26 cellular contexts compared by ENCODE assay signal in the genomic region with DNA sequence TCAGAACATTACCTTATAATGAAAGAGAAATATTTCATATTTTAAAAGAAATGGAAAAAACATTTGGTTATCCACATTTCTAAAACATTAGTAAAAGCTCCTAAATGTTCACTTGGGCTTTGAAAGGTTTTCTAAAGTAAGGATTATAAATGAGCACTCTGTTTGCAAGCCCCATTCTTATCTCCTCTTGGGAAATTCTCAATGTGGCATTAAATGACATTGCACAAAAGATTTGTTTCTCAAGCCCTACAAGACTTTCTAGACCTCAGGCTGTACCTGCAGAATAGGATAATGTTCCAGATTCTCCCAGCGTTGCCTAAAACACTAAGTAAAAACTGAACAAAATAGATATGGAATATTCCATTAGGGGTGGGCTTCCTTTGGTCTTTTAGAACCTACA.
A peak's percentile ranks its signal among the peaks of the same experiment; 100 is the strongest.
DNase-seq lines count a peak whose midpoint lies in the region; ATAC-seq, FAIRE-seq and TF ChIP-seq lines count a peak whose summit lies in the region.
"Had no signal": no experiment of that assay in that cellular context is flagged by ENCODE, and none has a peak within 500 bp of the region (broad histone marks: within the 10 kb centered on the region; RNA-seq: fewer than 3 reads in every experiment).

No MANE protein-coding gene starts in this region.

- no peak for TF ChIP-seq CTCF in pancreas (IDR thresholded peaks at IDR 0.05)

- peak; percentile 76 to 89 (median 85) for ATAC-seq in pancreas
- ATAC-seq: GM12878 had no signal

- no peak for FAIRE-seq in pancreas (lab: Jason Lieb, UNC)
- FAIRE-seq: A204.1, GM12878, GM12892, GM18507 had no signal

- intact Hi-C loops in pancreas (cut with DNase I) (no loop called here), posterior cingulate gyrus (cut with DNase I) (no loop called here)

- no peak overlapping the region for H3K4me3 ChIP-seq in SJCRH30
- H3K4me3 ChIP-seq in pancreas = no peak overlapping the region
- H3K4me3 ChIP-seq: BLaER1, GM12878 had no signal

- 9 to 12% methylated on average over 1 of the region's 1 CpG for WGBS in pancreas, 2 donors

- DNase-seq in SJCRH30 (no peak), amniotic epithelial cell (ENCODE audit: low read depth) (peak; percentile 6), pancreas (no peak), mesenteric fat pad (ENCODE audit: low spot score) (no peak), posterior cingulate gyrus (no peak), amniotic stem cell (lab: John Stamatoyannopoulos, UW) (no peak)
- DNase-seq: 8988T; ACHN; BE2C; C1 segment of cervical spinal cord; CD4-positive, alpha-beta memory T cell; CD4-positive, CD25-positive, alpha-beta regulatory T cell; CD8-positive, alpha-beta memory T cell; COR-L47; DMS 273 treated with DMSO at 0.1 percent for 48 hours; DMS153; DMS53; DMS79; DND-41; EL; GDM1 had no signal

- peak overlapping the region; percentile 36; the same call in 1 of the 2 replicates for H3K27ac ChIP-seq in SJCRH30
- H3K27ac ChIP-seq in pancreas = no peak overlapping the region
- H3K27ac ChIP-seq: BLaER1 had no signal

- H3K9me3 ChIP-seq in SJCRH30 (replicated peaks) (no peaks in the 10 kb centered on the region), pancreas (no peaks in the 10 kb centered on the region)
- H3K9me3 ChIP-seq: BE2C had no signal

- H3K36me3 ChIP-seq in SJCRH30 = no peaks in the 10 kb centered on the region
- no peaks in the 10 kb centered on the region for H3K36me3 ChIP-seq in pancreas
- H3K36me3 ChIP-seq: BE2C, BLaER1 had no signal

- H3K4me1 ChIP-seq in SJCRH30 (peaks cover 9% of the 10 kb centered on the region; the same call in 1 of the 2 replicates), pancreas (peaks cover 0 to 4% (median 0%) of the 10 kb centered on the region in 3 donors)
- H3K4me1 ChIP-seq: BE2C, BLaER1 had no signal

- H3K27me3 ChIP-seq in SJCRH30 (no peaks in the 10 kb centered on the region), pancreas (no peaks in the 10 kb centered on the region)
- H3K27me3 ChIP-seq: BE2C, BLaER1 had no signal
